11 cellular contexts compared by ENCODE assay signal in genomic region chr1:8378202-8378601, GRCh38.
DNase-seq lines count a peak whose midpoint lies in the region; ATAC-seq and TF ChIP-seq lines count a peak whose summit lies in the region.
"Had no signal": no experiment of that assay in that cellular context is flagged by ENCODE, and none has a peak within 500 bp of the region (broad histone marks: within the 10 kb centered on the region; RNA-seq: fewer than 3 reads in every experiment).

No MANE protein-coding gene starts in this region.

- CTCF ChIA-PET in CD8-positive, alpha-beta T cell (lab: Charles Lee), result interaction anchor here (1.1 kb wide), 1 partner anchor 63 kb away, joined by 3 read pairs; no protein-coding TSS in a partner anchor

- H3K27me3 Mint-ChIP-seq in CD8-positive, alpha-beta T cell (ENCODE audit: low read depth), result no peaks in the 10 kb centered on the region

- intact Hi-C loops in CD8-positive, alpha-beta T cell (cut with DNase I, micrococcal nuclease), result no loop called here

- H3K27ac ChIP-seq in CD8-positive, alpha-beta T cell (ENCODE audit: low read depth, low read length), result no peak overlapping the region
- peak overlapping the region; percentile 17 for H3K27ac ChIP-seq in SJCRH30
- peak overlapping the region; percentile 90 for H3K27ac ChIP-seq in cardiac muscle cell
- peak overlapping the region; percentile 73 for H3K27ac ChIP-seq in rectal smooth muscle tissue (ENCODE audit: low read depth, low read length)

- H3K4me1 Mint-ChIP-seq in CD8-positive, alpha-beta T cell (ENCODE audit: low read depth), result peaks cover 72% of the 10 kb centered on the region

- H3K4me3 Mint-ChIP-seq in CD8-positive, alpha-beta T cell, result no peak overlapping the region

- no peaks in the 10 kb centered on the region for H3K36me3 ChIP-seq in CD8-positive, alpha-beta T cell (ENCODE audit: insufficient read depth, low read length)
- peaks cover 11% of the 10 kb centered on the region; the same call in 1 of the 2 replicates for H3K36me3 ChIP-seq in SJCRH30
- H3K36me3 ChIP-seq in cardiac muscle cell, result no peaks in the 10 kb centered on the region
- H3K36me3 ChIP-seq in rectal smooth muscle tissue (ENCODE audit: control insufficient read depth, insufficient read depth, low read length), result peaks cover 6% of the 10 kb centered on the region

- no peak for ATAC-seq in CD8-positive, alpha-beta T cell
- ATAC-seq in GM19324 (IDR thresholded peaks at IDR 0.05; ENCODE audit: low FRiP score, unreplicated experiment), result no peak
- ATAC-seq: left lobe of liver had no signal

- POLR2A ChIA-PET in CD8-positive, alpha-beta T cell (lab: Charles Lee), result no interaction called here

- H3K27me3 ChIP-seq in CD8-positive, alpha-beta T cell (ENCODE audit: insufficient read depth, low read length), result no peaks in the 10 kb centered on the region
- H3K27me3 ChIP-seq in SJCRH30 (no peaks in the 10 kb centered on the region), cardiac muscle cell (no peaks in the 10 kb centered on the region), rectal smooth muscle tissue (ENCODE audit: control insufficient read depth, insufficient read depth, low read length) (no peaks in the 10 kb centered on the region)

- peaks cover 35% of the 10 kb centered on the region for H3K4me1 ChIP-seq in CD8-positive, alpha-beta T cell (ENCODE audit: insufficient read depth, low read length)
- H3K4me1 ChIP-seq in SJCRH30 (peaks cover 37% of the 10 kb centered on the region), cardiac muscle cell (ENCODE audit: low read depth) (peaks cover 69% of the 10 kb centered on the region), rectal smooth muscle tissue (ENCODE audit: control insufficient read depth, insufficient read depth, low read length) (peaks cover 67% of the 10 kb centered on the region)

- H3K9me3 ChIP-seq in CD8-positive, alpha-beta T cell (ENCODE audit: low read length), result no peaks in the 10 kb centered on the region
- no peaks in the 10 kb centered on the region for H3K9me3 ChIP-seq in SJCRH30 (replicated peaks)
- H3K9me3 ChIP-seq in cardiac muscle cell (ENCODE audit: low read depth), result no peaks in the 10 kb centered on the region

- no peak for TF ChIP-seq CTCF in CD8-positive, alpha-beta T cell (IDR thresholded peaks at IDR 0.05)
- no peak for TF ChIP-seq CTCF in cardiac muscle cell (IDR thresholded peaks at IDR 0.05; ENCODE audit: low read depth, low read length)

- no peak for DNase-seq in CD8-positive, alpha-beta T cell
- peak; percentile 64 to 82 for DNase-seq in SJCRH30
- DNase-seq in cardiac muscle cell (ENCODE audit: low read depth in 1 of 2, low spot score in 1 of 2), result peak; percentile 41 to 69
- DNase-seq in T-helper 1 cell, result no peak
- DNase-seq in NCI-H2107 (lab: John Stamatoyannopoulos, UW), result no peak
- DNase-seq in NCI-H2107 treated with DMSO at 0.1 percent for 48 hours (lab: John Stamatoyannopoulos, UW; ENCODE audit: unreplicated experiment), result no peak
- DNase-seq: DND-41, NCI-H1105 treated with DMSO at 0.1 percent for 48 hours had no signal

- H3K36me3 Mint-ChIP-seq in CD8-positive, alpha-beta T cell, result peaks cover 38% of the 10 kb centered on the region

- no peak overlapping the region for H3K4me3 ChIP-seq in CD8-positive, alpha-beta T cell (ENCODE audit: low read depth, low read length)
- no peak overlapping the region for H3K4me3 ChIP-seq in SJCRH30
- H3K4me3 ChIP-seq in cardiac muscle cell, result no peak overlapping the region
- no peak overlapping the region for H3K4me3 ChIP-seq in rectal smooth muscle tissue (ENCODE audit: low read length)

- no peaks in the 10 kb centered on the region for H3K9me3 Mint-ChIP-seq in CD8-positive, alpha-beta T cell

- H3K27ac Mint-ChIP-seq in CD8-positive, alpha-beta T cell, result peak overlapping the region; percentile 38

- H3K9ac ChIP-seq in rectal smooth muscle tissue (ENCODE audit: low read length), result no peak overlapping the region

Comparison
In these comparisons a context has a peak if more than half of its experiments do, and no peak if none do; other contexts are left out.
1. DNase-seq: peak in SJCRH30 (2 of 2) and cardiac muscle cell (2 of 2); none in CD8-positive, alpha-beta T cell (0 of 7), T-helper 1 cell (0 of 5), NCI-H2107 (single experiment) and NCI-H2107 treated with DMSO at 0.1 percent for 48 hours (single experiment).